9 cellular contexts compared by ENCODE assay signal in the genomic region with DNA sequence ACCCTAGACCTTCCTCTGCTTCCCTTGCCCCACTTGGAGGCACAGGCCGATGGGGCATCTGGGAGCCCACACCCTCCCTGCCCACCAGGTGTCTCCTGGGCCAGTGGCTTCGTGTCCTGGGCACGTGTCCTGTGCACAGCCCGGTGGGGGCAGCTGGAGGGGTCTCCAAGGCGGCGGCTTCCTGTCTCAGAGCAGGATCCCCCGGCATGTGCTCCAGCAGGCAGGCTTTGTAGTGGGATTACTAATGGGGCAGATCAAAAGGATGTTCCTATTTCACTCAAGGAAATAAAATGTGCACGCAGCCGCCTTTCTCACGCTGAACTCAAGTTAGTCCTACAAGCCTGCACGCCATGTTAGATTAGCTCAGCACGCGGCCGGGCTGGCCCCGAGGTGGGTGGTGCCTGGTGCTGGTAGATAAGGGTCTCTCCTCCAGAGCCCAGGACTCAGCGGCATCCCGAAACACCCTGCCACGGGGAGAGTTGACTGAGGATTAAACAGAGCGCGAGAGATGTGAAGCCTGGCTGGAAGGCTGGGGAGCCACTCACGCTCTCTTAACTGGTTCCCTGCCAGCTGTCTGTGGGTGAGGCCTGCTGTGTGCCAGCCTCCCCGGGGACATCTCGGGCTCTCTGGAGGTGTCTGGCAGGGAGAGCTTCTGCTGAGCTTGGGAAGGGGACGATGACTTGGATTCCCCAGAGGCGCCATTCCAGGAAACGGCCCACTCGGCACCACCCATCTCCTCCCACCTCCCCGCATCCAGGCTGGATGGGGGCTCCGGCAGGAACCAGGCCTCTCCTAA.
A peak's percentile ranks its signal among the peaks of the same experiment; 100 is the strongest.
DNase-seq lines count a peak whose midpoint lies in the region; ATAC-seq, FAIRE-seq and TF ChIP-seq lines count a peak whose summit lies in the region.
"Had no signal": no experiment of that assay in that cellular context is flagged by ENCODE, and none has a peak within 500 bp of the region (broad histone marks: within the 10 kb centered on the region; RNA-seq: fewer than 3 reads in every experiment).

No MANE protein-coding gene starts in this region.

- H2BK5ac ChIP-seq in trophoblast cell (ENCODE audit: low read depth, low read length, poor library complexity) = no peak overlapping the region

- no peak overlapping the region for H4K8ac ChIP-seq in trophoblast cell (ENCODE audit: low read depth, low read length)

- no peak overlapping the region for H2AFZ ChIP-seq in trophoblast cell (ENCODE audit: insufficient read depth, low read length, poor library complexity)

- H4K12ac ChIP-seq in trophoblast cell (ENCODE audit: low read depth, low read length) = no peak overlapping the region

- no peaks in the 10 kb centered on the region for H3K4me1 ChIP-seq in trophoblast cell (ENCODE audit: control insufficient read depth in 1 of 2, insufficient read depth in 2 of 2, low read length in 2 of 2)

- H3K9me3 ChIP-seq in trophoblast cell (ENCODE audit: insufficient read depth, low read depth, low read length) = no peaks in the 10 kb centered on the region

- H3K18ac ChIP-seq in trophoblast cell (ENCODE audit: low read length) = no peak overlapping the region

- no peaks in the 10 kb centered on the region for H3K4me1 Mint-ChIP-seq in activated CD4-positive, alpha-beta T cell treated with anti-CD3 and anti-CD28 coated beads, Interleukin-2, amount 10 ng/mL, durations not matched to agents 24 days and 14 days

- H3K4me3 Mint-ChIP-seq in activated CD4-positive, alpha-beta T cell treated with anti-CD3 and anti-CD28 coated beads, Interleukin-2, amount 10 ng/mL, durations not matched to agents 24 days and 14 days = no peak overlapping the region
- H3K4me3 Mint-ChIP-seq: stimulated activated naive CD8-positive, alpha-beta T cell treated with anti-CD3 and anti-CD28 coated beads, Interleukin-15, Interleukin-2, amounts not matched to agents 100 ng/mL and 50 ng/mL, for 24 hours had no signal

- no peak overlapping the region for H3K14ac ChIP-seq in trophoblast cell (ENCODE audit: low read length)

- ATAC-seq in GM21423 (IDR thresholded peaks at IDR 0.05; ENCODE audit: unreplicated experiment) (no peak), HG03039 (IDR thresholded peaks at IDR 0.05; ENCODE audit: unreplicated experiment) (no peak)

- H4K91ac ChIP-seq in trophoblast cell (ENCODE audit: low read depth, low read length) = no peak overlapping the region

- no peaks in the 10 kb centered on the region for H3K79me1 ChIP-seq in trophoblast cell (ENCODE audit: low read length)

- H3K27ac Mint-ChIP-seq in activated CD4-positive, alpha-beta T cell treated with anti-CD3 and anti-CD28 coated beads, Interleukin-2, amount 10 ng/mL, durations not matched to agents 24 days and 14 days = no peak overlapping the region
- H3K27ac Mint-ChIP-seq: stimulated activated naive CD8-positive, alpha-beta T cell treated with anti-CD3 and anti-CD28 coated beads, Interleukin-15, Interleukin-2, amounts not matched to agents 100 ng/mL and 50 ng/mL, for 24 hours had no signal

- H3K23ac ChIP-seq in trophoblast cell (ENCODE audit: low read length) = no peak overlapping the region

- peaks cover 71 to 73% of the 10 kb centered on the region in 2 experiments for H3K36me3 ChIP-seq in trophoblast cell (ENCODE audit: control insufficient read depth in 1 of 2, insufficient read depth in 2 of 2, low read length in 2 of 2)

- H3K27me3 Mint-ChIP-seq in activated CD4-positive, alpha-beta T cell treated with anti-CD3 and anti-CD28 coated beads, Interleukin-2, amount 10 ng/mL, durations not matched to agents 24 days and 14 days = no peaks in the 10 kb centered on the region
- H3K27me3 Mint-ChIP-seq: stimulated activated naive CD8-positive, alpha-beta T cell treated with anti-CD3 and anti-CD28 coated beads, Interleukin-15, Interleukin-2, amounts not matched to agents 100 ng/mL and 50 ng/mL, for 24 hours had no signal

- DNase-seq in D721Med (ENCODE audit: insufficient read length, low spot score) (peak; percentile 64), NCI-H524 (lab: John Stamatoyannopoulos, UW) (peak; percentile 96 to 97), fibroblast of mammary gland (ENCODE audit: low read depth) (peak; percentile 36), trophoblast cell (peak; percentile 33 to 53)
- no peak for DNase-seq in activated CD4-positive, alpha-beta T cell treated with anti-CD3 and anti-CD28 coated beads, Interleukin-2, amount 10 ng/mL, durations not matched to agents 24 days and 14 days
- no peak for DNase-seq in activated CD8-positive, alpha-beta memory T cell treated with anti-CD3 and anti-CD28 coated beads, Interleukin-2, amount 50 U/mL, for 4 hours

- H3K4ac ChIP-seq in trophoblast cell (ENCODE audit: low read depth, low read length) = no peak overlapping the region

- H3K79me2 ChIP-seq in trophoblast cell (ENCODE audit: control insufficient read depth, insufficient read depth, low read length, poor library complexity) = no peaks in the 10 kb centered on the region

- FAIRE-seq in D721Med (lab: Jason Lieb, UNC) = no peak

- H2BK120ac ChIP-seq in trophoblast cell (ENCODE audit: insufficient read depth, low read length, poor library complexity) = no peak overlapping the region

- TF ChIP-seq CTCF in D721Med (IDR thresholded peaks at IDR 0.05; ENCODE audit: insufficient read depth, missing control alignments) (no peak), fibroblast of mammary gland (conservative IDR thresholded peaks at IDR 0.05; ENCODE audit: control insufficient read depth, insufficient read depth, low read depth, low read length) (no peak)

- no peaks in the 10 kb centered on the region for H3K9me3 Mint-ChIP-seq in activated CD4-positive, alpha-beta T cell treated with anti-CD3 and anti-CD28 coated beads, Interleukin-2, amount 10 ng/mL, durations not matched to agents 24 days and 14 days
- H3K9me3 Mint-ChIP-seq: stimulated activated naive CD8-positive, alpha-beta T cell treated with anti-CD3 and anti-CD28 coated beads, Interleukin-15, Interleukin-2, amounts not matched to agents 100 ng/mL and 50 ng/mL, for 24 hours had no signal

- H3K27ac ChIP-seq in trophoblast cell (ENCODE audit: low read depth, low read length) = no peak overlapping the region

- H3K9ac ChIP-seq in trophoblast cell (ENCODE audit: low read length) = no peak overlapping the region

- H3K4me3 ChIP-seq in fibroblast of mammary gland (ENCODE audit: control insufficient read depth, low read depth, low read length) (no peak overlapping the region), trophoblast cell (ENCODE audit: low read depth, low read length) (no peak overlapping the region)

- intact Hi-C loops in activated CD4-positive, alpha-beta T cell treated with anti-CD3 and anti-CD28 coated beads, Interleukin-2, amount 10 ng/mL, durations not matched to agents 24 days and 14 days (cut with micrococcal nuclease) = no loop called here

- no peak overlapping the region for H3K4me2 ChIP-seq in trophoblast cell (ENCODE audit: low read length)

- no peak overlapping the region for H2AK5ac ChIP-seq in trophoblast cell (ENCODE audit: low read length)

- H2BK12ac ChIP-seq in trophoblast cell (ENCODE audit: low read length) = no peak overlapping the region

- no peaks in the 10 kb centered on the region for H3K27me3 ChIP-seq in trophoblast cell (ENCODE audit: insufficient read depth, low read length)

- H3K36me3 Mint-ChIP-seq in activated CD4-positive, alpha-beta T cell treated with anti-CD3 and anti-CD28 coated beads, Interleukin-2, amount 10 ng/mL, durations not matched to agents 24 days and 14 days (ENCODE audit: low read depth) = peaks cover 23% of the 10 kb centered on the region

- no CpG with 5 or more reads among the region's 29 CpGs for WGBS in trophoblast cell (ENCODE audit: extremely low coverage, insufficient coverage, insufficient read length)

Comparison
In these comparisons a context has a peak if more than half of its experiments do, and no peak if none do; other contexts are left out.
1. DNase-seq: peak in D721Med (single experiment), NCI-H524 (2 of 2), fibroblast of mammary gland (single experiment) and trophoblast cell (2 of 2); none in activated CD4-positive, alpha-beta T cell treated with anti-CD3 and anti-CD28 coated beads, Interleukin-2, amount 10 ng/mL, durations not matched to agents 24 days and 14 days (single experiment) and activated CD8-positive, alpha-beta memory T cell treated with anti-CD3 and anti-CD28 coated beads, Interleukin-2, amount 50 U/mL, for 4 hours (single experiment).